Comparison of ENCODE assay signal across 1 cellular context in genomic region chr5:134466241-134467069, GRCh38.
TF ChIP-seq lines count a peak whose summit lies in the region.

No MANE protein-coding gene starts in this region.

TF ChIP-seq in HepG2, 621 proteins besides CTCF, POLR2A, EP300 and RAD21 (continued from another document and continues in another):
- TF ChIP-seq ZGPAT (CRISPR knock-in tag; IDR thresholded peaks at IDR 0.05) (peak; percentile 30; the same call in 1 of the 2 replicates), ZC3H4 (CRISPR knock-in tag; IDR thresholded peaks at IDR 0.05; ENCODE audit: borderline replicate concordance) (0 out of 2 replicates have a peak, but pooled peaks have one; percentile 18), ZNF576 (CRISPR knock-in tag; IDR thresholded peaks at IDR 0.05) (no peak), SOX6 (IDR thresholded peaks at IDR 0.05) (no peak), SOX6 (CRISPR knock-in tag; IDR thresholded peaks at IDR 0.05) (peak; percentile 26; the same call in 1 of the 2 replicates), KDM5B (CRISPR knock-in tag; IDR thresholded peaks at IDR 0.05; ENCODE audit: borderline replicate concordance) (0 out of 2 replicates have a peak, but pooled peaks have one; percentile 20), KDM5A (IDR thresholded peaks at IDR 0.05; ENCODE audit: borderline replicate concordance, low read length) (peak; percentile 43; the same call in 1 of the 2 replicates), DRAP1 (CRISPR knock-in tag; IDR thresholded peaks at IDR 0.05) (0 out of 2 replicates have a peak, but pooled peaks have one; percentile 25), ZBTB21 (CRISPR knock-in tag; IDR thresholded peaks at IDR 0.05) (no peak), ZNF318 (CRISPR knock-in tag; IDR thresholded peaks at IDR 0.05) (no peak), HNRNPK (IDR thresholded peaks at IDR 0.05; ENCODE audit: low read depth, low read length, poor library complexity, severe bottlenecking) (peak; percentile 87), ZMYM4 (CRISPR knock-in tag; IDR thresholded peaks at IDR 0.05) (peak; percentile 22; the same call in 1 of the 2 replicates), ZNF44 (CRISPR knock-in tag; IDR thresholded peaks at IDR 0.05) (no peak), PHF21A (CRISPR knock-in tag; IDR thresholded peaks at IDR 0.05) (peak; percentile 85), ISL2 (CRISPR knock-in tag; IDR thresholded peaks at IDR 0.05) (0 out of 2 replicates have a peak, but pooled peaks have one; percentile 30), ZNF574 (CRISPR knock-in tag; IDR thresholded peaks at IDR 0.05) (peak; percentile 58), ZBTB3 (CRISPR knock-in tag; IDR thresholded peaks at IDR 0.05; ENCODE audit: borderline replicate concordance, low read depth) (0 out of 2 replicates have a peak, but pooled peaks have one; percentile 53), HNF1B (CRISPR knock-in tag; IDR thresholded peaks at IDR 0.05) (0 out of 2 replicates have a peak, but pooled peaks have one; percentile 53), PCBP1 (IDR thresholded peaks at IDR 0.05; ENCODE audit: borderline replicate concordance, low read depth, low read length) (0 out of 2 replicates have a peak, but pooled peaks have one; percentile 48), MAZ (IDR thresholded peaks at IDR 0.05; ENCODE audit: borderline replicate concordance, low read depth, low read length) (peak; percentile 43; the same call in 1 of the 2 replicates), MAZ (CRISPR knock-in tag; IDR thresholded peaks at IDR 0.05; ENCODE audit: low read depth) (no peak; the same call in 1 of the 2 replicates), HNRNPL (IDR thresholded peaks at IDR 0.05; ENCODE audit: low read depth, low read length) (0 out of 2 replicates have a peak, but pooled peaks have one; percentile 64), ZZZ3 (CRISPR knock-in tag; IDR thresholded peaks at IDR 0.05; ENCODE audit: borderline replicate concordance) (0 out of 2 replicates have a peak, but pooled peaks have one; percentile 47), ETV5 (CRISPR knock-in tag; IDR thresholded peaks at IDR 0.05; ENCODE audit: borderline replicate concordance) (0 out of 2 replicates have a peak, but pooled peaks have one; percentile 19), NFKBIZ (CRISPR knock-in tag; IDR thresholded peaks at IDR 0.05) (no peak), SRY (CRISPR knock-in tag; IDR thresholded peaks at IDR 0.05) (peak; percentile 46), ZFP82 (CRISPR knock-in tag; IDR thresholded peaks at IDR 0.05; ENCODE audit: borderline replicate concordance) (no peak), TSC22D2 (CRISPR knock-in tag; IDR thresholded peaks at IDR 0.05; ENCODE audit: borderline replicate concordance) (peak; percentile 54; the same call in 1 of the 2 replicates), ZNF264 (CRISPR knock-in tag; IDR thresholded peaks at IDR 0.05) (peak; percentile 94), NCOA2 (CRISPR knock-in tag; IDR thresholded peaks at IDR 0.05) (peak; percentile 54; the same call in 1 of the 2 replicates), ZNF713 (CRISPR knock-in tag; IDR thresholded peaks at IDR 0.05) (peak; percentile 40; the same call in 1 of the 2 replicates), ZNF18 (CRISPR knock-in tag; IDR thresholded peaks at IDR 0.05; ENCODE audit: insufficient replicate concordance) (peak; percentile 46), ARHGAP35 (CRISPR knock-in tag; IDR thresholded peaks at IDR 0.05; ENCODE audit: borderline replicate concordance) (no peak), ATF4 (CRISPR knock-in tag; IDR thresholded peaks at IDR 0.05) (0 out of 4 replicates have a peak, but pooled peaks of 1 of the 2 experiments have one; percentile 13), ZNF281 (CRISPR knock-in tag; IDR thresholded peaks at IDR 0.05; ENCODE audit: borderline replicate concordance) (peak; percentile 94), ZNF891 (CRISPR knock-in tag; IDR thresholded peaks at IDR 0.05) (peak; percentile 70; the same call in 1 of the 2 replicates), HCFC1 (IDR thresholded peaks at IDR 0.05; ENCODE audit: low read depth, low read length) (no peak), SOX5 (CRISPR knock-in tag; IDR thresholded peaks at IDR 0.05; ENCODE audit: borderline replicate concordance) (peak; percentile 26; the same call in 1 of the 2 replicates)
